ENCODE assay signal across 8 cellular contexts in the genomic region with DNA sequence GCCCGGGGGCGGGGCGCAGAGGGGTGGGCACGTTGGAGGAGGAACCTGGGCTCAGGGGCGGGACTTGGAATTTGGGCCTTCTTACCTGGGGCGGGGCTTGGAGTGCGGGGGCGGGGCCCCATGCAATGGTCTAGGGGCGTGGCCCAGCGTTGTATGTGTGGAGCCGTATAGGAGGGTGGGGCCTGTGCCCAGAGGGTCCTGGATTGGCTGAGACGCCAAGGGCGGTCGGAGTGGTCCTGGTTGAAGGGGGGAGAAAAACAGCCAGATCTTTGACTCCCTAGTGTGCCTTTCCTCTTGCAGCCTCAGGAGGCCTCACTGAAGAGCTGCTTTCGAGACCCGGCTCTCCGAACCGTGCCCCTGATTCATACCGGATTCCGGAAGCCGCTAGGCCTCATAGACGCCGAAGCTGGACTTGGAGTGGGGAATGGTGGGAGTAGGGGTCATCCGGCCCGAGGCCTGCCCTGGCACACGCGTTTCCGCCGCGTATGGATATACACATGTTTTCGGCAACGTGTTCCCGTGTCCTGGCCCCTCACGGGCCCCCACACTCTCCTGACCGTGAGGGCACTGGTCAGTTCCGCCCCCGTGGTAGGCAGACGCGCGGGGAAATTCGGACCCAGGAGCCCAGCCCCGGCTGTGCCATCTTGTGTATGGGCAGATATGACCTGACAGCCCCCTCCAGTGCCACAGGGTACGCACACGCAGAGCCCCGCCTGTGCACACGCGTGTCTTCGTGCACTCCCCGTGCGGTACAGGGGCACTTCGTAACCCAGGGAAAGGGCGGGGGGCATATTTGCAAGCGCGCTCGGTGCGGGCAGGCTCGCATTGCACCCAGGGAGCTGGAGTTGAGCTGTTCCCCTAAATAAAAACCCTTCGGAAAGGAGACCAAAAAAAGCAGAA. TPM values are rescaled to one million over a fixed set of nuclear protein-coding genes. Genes with fewer than 3 reads are reported as not detected.
DNase-seq lines count a peak whose midpoint lies in the region; ATAC-seq, FAIRE-seq and TF ChIP-seq lines count a peak whose summit lies in the region.

No MANE protein-coding gene starts in this region.

- H3K79me2 ChIP-seq in mammary epithelial cell (ENCODE audit: insufficient read depth, low read length), result peaks cover 35% of the 10 kb centered on the region

- peak overlapping the region; percentile 78 for H2AFZ ChIP-seq in mammary epithelial cell (ENCODE audit: low read depth, low read length)

- TF ChIP-seq CTCF in WERI-Rb-1 (IDR thresholded peaks at IDR 0.05; ENCODE audit: low read depth, low read length) (no peak), mammary epithelial cell (conservative IDR thresholded peaks at IDR 0.05 in 1 of 2, IDR thresholded peaks at IDR 0.05 in 1 of 2; ENCODE audit: extremely low read depth in 1 of 2, insufficient read depth in 1 of 2, low read depth in 1 of 2, low read length in 2 of 2) (no peak)

- H3K27ac ChIP-seq in WERI-Rb-1 (peak overlapping the region; percentile 91), mammary epithelial cell (ENCODE audit: insufficient read depth, low read depth, low read length) (peak overlapping the region; percentile 63), small intestine (ENCODE audit: low read depth in 1 of 2, low read length in 1 of 2) (peak overlapping the region; percentile 74 to 96)

- FAIRE-seq in A204.1 (lab: Jason Lieb, UNC), result peak; percentile 95
- FAIRE-seq in small intestine (lab: Jason Lieb, UNC), result no peak

- peaks cover 13% of the 10 kb centered on the region for H3K4me1 ChIP-seq in mammary epithelial cell (ENCODE audit: insufficient read depth, low read length)
- H3K4me1 ChIP-seq in small intestine (ENCODE audit: control insufficient read depth in 2 of 2, insufficient read depth in 1 of 2, low read depth in 1 of 2, low read length in 1 of 2), result peaks cover 0 to 8% of the 10 kb centered on the region in 2 donors

- peaks cover 20% of the 10 kb centered on the region for H3K36me3 ChIP-seq in WERI-Rb-1
- no peaks in the 10 kb centered on the region for H3K36me3 ChIP-seq in mammary epithelial cell (ENCODE audit: insufficient read depth, low read length)
- H3K36me3 ChIP-seq in small intestine (ENCODE audit: control insufficient read depth in 2 of 2, insufficient read depth in 2 of 2, low read length in 2 of 2), result peaks cover 0 to 10% of the 10 kb centered on the region in 2 donors

- in situ Hi-C loops in mammary epithelial cell (cut with MboI; ENCODE audit: low sequenced_read_pairs in 2 of 2), result no loop called here

- CTCF ChIA-PET in mammary epithelial cell (lab: Charles Lee; ENCODE audit: low non-redundant PET), result no interaction called here

- H3K4me3 ChIP-seq in WERI-Rb-1 (ENCODE audit: low read depth, low read length), result peak overlapping the region; percentile 85
- H3K4me3 ChIP-seq in mammary epithelial cell (replicated peaks in 1 of 3; ENCODE audit: insufficient read depth in 1 of 3, low read depth in 2 of 3, low read length in 3 of 3), result peak overlapping the region; percentile 42 to 78 (median 60)
- peak overlapping the region; percentile 69 to 71 for H3K4me3 ChIP-seq in small intestine (ENCODE audit: low read depth in 1 of 2, low read length in 2 of 2)

- H3K4me2 ChIP-seq in mammary epithelial cell (ENCODE audit: insufficient read depth, low read depth, low read length), result peak overlapping the region; percentile 97

- TSS peak; percentile 71 for BruUV-seq in mammary epithelial cell (replicated peaks; lab: Mats Ljungman, UMichigan)

- under 1% methylated on average over 38 of the region's 58 CpGs for WGBS in mammary epithelial cell (ENCODE audit: low coverage, missing lambda C conversion rate)
- WGBS in small intestine, 3 donors, result 0 to 1% (median 1%) methylated on average over 58 of the region's 58 CpGs

- DNase-seq in NCI-H2196 treated with DMSO at 0.1 percent for 48 hours (lab: John Stamatoyannopoulos, UW; ENCODE audit: unreplicated experiment) (peak; percentile 98), WERI-Rb-1 (peak; percentile 98), mammary epithelial cell (peak; percentile 93), iPS-NIHi11 (ENCODE audit: low spot score) (peak; percentile 93), small intestine (peak; percentile 98)

- H3K9ac ChIP-seq in mammary epithelial cell (ENCODE audit: insufficient read depth, low read length), result peak overlapping the region; percentile 57

- ATAC-seq in GM18520 (IDR thresholded peaks at IDR 0.05; ENCODE audit: unreplicated experiment) (peak; percentile 62), HG03066 (IDR thresholded peaks at IDR 0.05; ENCODE audit: low read depth, unreplicated experiment) (peak; percentile 63)

- H3K9me3 ChIP-seq in WERI-Rb-1 (ENCODE audit: severe bottlenecking), result no peaks in the 10 kb centered on the region
- H3K9me3 ChIP-seq in mammary epithelial cell (replicated peaks; ENCODE audit: insufficient read depth, low read length), result no peaks in the 10 kb centered on the region
- H3K9me3 ChIP-seq in small intestine (ENCODE audit: control insufficient read depth, low read depth), result no peaks in the 10 kb centered on the region

- dilution Hi-C loops in mammary epithelial cell (cut with HindIII; ENCODE audit: low sequenced_read_pairs), result no loop called here

- no peaks in the 10 kb centered on the region for H3K27me3 ChIP-seq in WERI-Rb-1 (ENCODE audit: insufficient read depth, low read depth, severe bottlenecking)
- no peaks in the 10 kb centered on the region for H3K27me3 ChIP-seq in mammary epithelial cell (ENCODE audit: insufficient read depth, low read length)
- H3K27me3 ChIP-seq in small intestine (ENCODE audit: control insufficient read depth in 2 of 2, insufficient read depth in 2 of 2, low read length in 2 of 2), result no peaks in the 10 kb centered on the region

- H4K20me1 ChIP-seq in mammary epithelial cell (ENCODE audit: insufficient read depth, low read length), result no peaks in the 10 kb centered on the region

- intact Hi-C loops in mammary epithelial cell (cut with micrococcal nuclease), result loop anchor here (1.0 to 2.0 kb wide), 4 partner anchors 10 to 86 kb away; partner anchors contain the start of genes NOSIP, PRMT1 and RRAS

RNA-seq across cellular contexts. Expression of gene PRR12, which starts 0.7 kb away (rescaled TPM):
- total RNA-seq in mammary epithelial cell, result 10 to 100 TPM in 1 of 2 donors, 1 to 10 TPM in 1; 3.5 to 23.0 TPM
- polyA plus RNA-seq in mammary epithelial cell, result 0.91 TPM
- polyA minus RNA-seq in mammary epithelial cell, result 7.4 TPM
- 10 to 100 TPM in 1 of 3 donors, 1 to 10 TPM in 2; 2.4 to 11.4 (median 4.5) TPM for polyA plus RNA-seq in small intestine

RNA-seq across cellular contexts. Expression of gene PRRG2, which starts 9.2 kb away (rescaled TPM):
- total RNA-seq in mammary epithelial cell, result 10 to 100 TPM; 14.3 to 14.7 TPM
- polyA plus RNA-seq in mammary epithelial cell, result 7.0 TPM
- not detected for polyA minus RNA-seq in mammary epithelial cell
- 10 to 100 TPM; 14.2 to 23.7 (median 21.3) TPM for polyA plus RNA-seq in small intestine

RNA-seq across cellular contexts. Expression of gene NOSIP, which starts 10.0 kb away (rescaled TPM):
- total RNA-seq in mammary epithelial cell, result 10 to 100 TPM; 43.6 to 50.7 TPM
- polyA plus RNA-seq in mammary epithelial cell (59.7 TPM), small intestine (100 to 1,000 TPM; 102 to 181 (median 167) TPM)
- 20.9 TPM for polyA minus RNA-seq in mammary epithelial cell

RNA-seq across cellular contexts. Expression of gene RRAS, which starts 49.6 kb away (rescaled TPM):
- 10 to 100 TPM; 20.5 to 84.2 TPM for total RNA-seq in mammary epithelial cell
- 120 TPM for polyA plus RNA-seq in mammary epithelial cell
- polyA minus RNA-seq in mammary epithelial cell, result 50.6 TPM
- polyA plus RNA-seq in small intestine, result 100 to 1,000 TPM in 2 of 3 donors, 10 to 100 TPM in 1; 66.4 to 105 (median 105) TPM

RNA-seq across cellular contexts. Expression of gene SCAF1, which starts 51.7 kb away (rescaled TPM):
- 10 to 100 TPM; 24.2 to 91.5 TPM for total RNA-seq in mammary epithelial cell
- polyA plus RNA-seq in mammary epithelial cell, result 22.1 TPM
- polyA minus RNA-seq in mammary epithelial cell, result 13.4 TPM
- polyA plus RNA-seq in small intestine, result 10 to 100 TPM; 10.5 to 21.4 (median 18.1) TPM

Comparison
In these comparisons a context has a peak if more than half of its experiments do, and no peak if none do; other contexts are left out.
1. Peak in every context shown above with its lines: DNase-seq, ATAC-seq, H3K4me3 ChIP-seq and H3K27ac ChIP-seq.